ENCODE assay signal across 1 cellular context in genomic region chr1:154956557-154956956, GRCh38.
TF ChIP-seq lines count a peak whose summit lies in the region.

No MANE protein-coding gene starts in this region.

TF ChIP-seq in H1, 55 proteins besides CTCF, POLR2A, EP300 and RAD21 (continued from another document):
- TF ChIP-seq SP2 (IDR thresholded peaks at IDR 0.05; ENCODE audit: low read length), result no peak
TF ChIP-seq in H1: peak in this region for 1.
